ENCODE assay signal across 1 cellular context in the genomic region with DNA sequence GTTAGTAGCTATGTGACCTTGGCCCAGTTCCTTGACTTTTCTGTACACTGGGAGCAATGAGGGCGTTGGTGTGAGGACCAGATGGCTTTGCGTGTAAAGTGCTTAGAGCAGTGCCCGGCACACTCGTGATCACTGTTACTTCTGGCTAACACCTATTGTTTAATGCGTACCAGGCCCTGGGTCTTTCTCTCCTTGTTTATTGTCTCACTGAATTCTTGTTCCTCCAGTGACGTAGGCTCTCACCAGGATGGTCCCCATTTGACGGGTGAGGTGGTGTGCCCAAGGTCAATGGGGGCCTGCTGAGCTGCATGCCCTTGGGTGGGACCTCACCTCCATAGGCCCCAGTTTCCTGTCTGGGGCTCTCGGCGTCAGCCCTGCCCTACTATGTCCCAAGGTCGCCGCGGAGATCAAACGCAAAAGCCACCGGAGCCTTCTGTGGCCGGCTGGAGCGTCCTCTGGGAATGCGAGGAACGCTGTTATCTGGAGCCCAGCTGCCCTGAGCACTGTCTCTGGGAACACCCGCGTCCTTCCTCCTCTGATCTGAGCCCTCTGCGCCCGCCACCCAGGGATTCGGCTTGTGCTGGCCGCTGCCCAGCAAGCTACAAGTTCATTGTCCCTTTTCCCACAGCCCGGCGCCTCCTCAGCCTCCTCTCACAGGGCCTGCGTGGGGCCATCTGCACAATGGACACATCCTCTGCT.
TF ChIP-seq lines count a peak whose summit lies in the region.

No MANE protein-coding gene starts in this region.

TF ChIP-seq in liver, 16 proteins besides CTCF, POLR2A, EP300 and RAD21 (continued from another document):
- TF ChIP-seq HNF4A (conservative IDR thresholded peaks at IDR 0.05): peak; percentile 28 to 32
- peak; percentile 37 for TF ChIP-seq SP1 (IDR thresholded peaks at IDR 0.05)
- no peak for TF ChIP-seq FOXA1 (IDR thresholded peaks at IDR 0.05)
- no peak for TF ChIP-seq JUND (IDR thresholded peaks at IDR 0.05)
TF ChIP-seq in liver: peak in this region for 5.
